Comparison of ENCODE assay signal across 1 cellular context in genomic region chr5:57735275-57735674, GRCh38.
TF ChIP-seq lines count a peak whose summit lies in the region.

No MANE protein-coding gene starts in this region.

TF ChIP-seq in IMR-90, 13 proteins besides CTCF, POLR2A, EP300 and RAD21:
- TF ChIP-seq BHLHE40 (IDR thresholded peaks at IDR 0.05; ENCODE audit: low read depth, low read length): peak; percentile 44; the same call in 1 of the 2 replicates
TF ChIP-seq in IMR-90: peak in this region for 1; not testable (repeated sequence) for 12.
